ENCODE assay signal across 18 cellular contexts in genomic region chr10:34890931-34891330, GRCh38.
DNase-seq lines count a peak whose midpoint lies in the region; ATAC-seq and TF ChIP-seq lines count a peak whose summit lies in the region.
"Had no signal": no experiment of that assay in that cellular context is flagged by ENCODE, and none has a peak within 500 bp of the region (broad histone marks: within the 10 kb centered on the region; RNA-seq: fewer than 3 reads in every experiment).

No MANE protein-coding gene starts in this region.

- no peak overlapping the region for H2BK120ac ChIP-seq in neuronal stem cell (ENCODE audit: low read depth, low read length)

- H3K36me3 ChIP-seq in Loucy (ENCODE audit: insufficient read depth, low read length) (no peaks in the 10 kb centered on the region), neuronal stem cell (replicated peaks in 1 of 2; ENCODE audit: control insufficient read depth in 2 of 2, insufficient read depth in 2 of 2, low read length in 2 of 2) (no peaks in the 10 kb centered on the region)

- no CpG with 5 or more reads among the region's 3 CpGs for WGBS in neuronal stem cell (ENCODE audit: extremely low coverage in 2 of 2, insufficient read length in 2 of 2, insufficient replicate concordance in 1 of 2), 2 donors

- ATAC-seq in GM18517 (IDR thresholded peaks at IDR 0.05; ENCODE audit: unreplicated experiment), result no peak
- ATAC-seq in stimulated activated naive CD8-positive, alpha-beta T cell treated with anti-CD3 and anti-CD28 coated beads, Interleukin-15, Interleukin-2, amounts not matched to agents 100 U/mL and 50 U/mL, for 24 hours, result no peak
- ATAC-seq: HCT116 had no signal

- no peak overlapping the region for H3K18ac ChIP-seq in neuronal stem cell (ENCODE audit: low read length)

- no peak overlapping the region for H2AK5ac ChIP-seq in neuronal stem cell (ENCODE audit: low read depth, low read length)

- H3K14ac ChIP-seq in neuronal stem cell (ENCODE audit: low read length), result no peak overlapping the region

- H4K91ac ChIP-seq in neuronal stem cell (ENCODE audit: low read depth, low read length, poor library complexity), result no peak overlapping the region

- H3K9ac ChIP-seq in Loucy (ENCODE audit: low read depth, low read length, poor library complexity, severe bottlenecking), result no peak overlapping the region
- no peak overlapping the region for H3K9ac ChIP-seq in neuronal stem cell (ENCODE audit: low read depth, low read length, poor library complexity)
- H3K9ac ChIP-seq: GM23248 had no signal

- H3K4me3 ChIP-seq in Loucy (ENCODE audit: low read length, poor library complexity, severe bottlenecking) (no peak overlapping the region), neuronal stem cell (ENCODE audit: low read length in 2 of 2) (no peak overlapping the region)
- H3K4me3 ChIP-seq: GM23248, PC-9 had no signal

- no peaks in the 10 kb centered on the region for H3F3A ChIP-seq in Loucy (ENCODE audit: low read depth)

- H3K27me3 ChIP-seq in Loucy (ENCODE audit: insufficient read depth, low read length, poor library complexity, severe bottlenecking), result no peaks in the 10 kb centered on the region
- peaks cover 0 to 4% (median 0%) of the 10 kb centered on the region in 3 experiments for H3K27me3 ChIP-seq in neuronal stem cell (ENCODE audit: control insufficient read depth in 3 of 3, insufficient read depth in 3 of 3, low read depth in 1 of 3, low read length in 3 of 3)

- H2BK15ac ChIP-seq in neuronal stem cell (ENCODE audit: low read length), result no peak overlapping the region

- DNase-seq in dermis blood vessel endothelial cell (peak; percentile 39), left kidney (ENCODE audit: low read depth, low spot score) (peak; percentile 57), neuronal stem cell (ENCODE audit: low spot score) (no peak), GDM1 (lab: John Stamatoyannopoulos, UW) (no peak), NCI-H1436 treated with DMSO at 0.1 percent for 48 hours (lab: John Stamatoyannopoulos, UW) (no peak)
- no peak for DNase-seq in stimulated activated naive CD8-positive, alpha-beta T cell treated with anti-CD3 and anti-CD28 coated beads, Interleukin-15, Interleukin-2, amounts not matched to agents 100 U/mL and 50 U/mL, for 24 hours
- DNase-seq: DMS79 treated with DMSO at 0.1 percent for 48 hours, GM23248, NCI-H1105, NCI-H1694, NCI-H2081 treated with DMSO at 0.1 percent for 48 hours, NCI-H510A, NCI-H774, PC-9 had no signal

- TF ChIP-seq CTCF in Loucy (conservative IDR thresholded peaks at IDR 0.05; ENCODE audit: low read length), result no peak

- H3K79me2 ChIP-seq in Loucy (ENCODE audit: insufficient read depth, low read length), result no peaks in the 10 kb centered on the region

- no peak overlapping the region for H3K23ac ChIP-seq in neuronal stem cell (ENCODE audit: low read depth, low read length, poor library complexity)

- no peak overlapping the region for H3K4ac ChIP-seq in neuronal stem cell (ENCODE audit: low read length)

- no peaks in the 10 kb centered on the region for H3K9me3 ChIP-seq in Loucy (ENCODE audit: insufficient read depth, low read depth, low read length)
- H3K9me3 ChIP-seq in neuronal stem cell (replicated peaks in 1 of 2; ENCODE audit: control insufficient read depth in 2 of 2, insufficient read depth in 1 of 2, low read depth in 1 of 2, low read length in 2 of 2), result no peaks in the 10 kb centered on the region

- no peak overlapping the region for H2BK12ac ChIP-seq in neuronal stem cell (ENCODE audit: low read length)

- no peaks in the 10 kb centered on the region for H3K79me1 ChIP-seq in neuronal stem cell (ENCODE audit: low read depth, low read length)

- no peak overlapping the region for H2BK5ac ChIP-seq in neuronal stem cell (ENCODE audit: low read length)

- H4K8ac ChIP-seq in neuronal stem cell (ENCODE audit: low read depth, low read length), result no peak overlapping the region

- no peak overlapping the region for H3K27ac ChIP-seq in neuronal stem cell (replicated peaks; ENCODE audit: low read length)
- H3K27ac ChIP-seq: GM23248, PC-9, RWPE1 had no signal

- peak overlapping the region; percentile 15; the same call in 1 of the 2 replicates for H2AFZ ChIP-seq in Loucy (ENCODE audit: low read length)
- H2AFZ ChIP-seq in neuronal stem cell (ENCODE audit: low read length), result peak overlapping the region; percentile 75
- H2AFZ ChIP-seq: GM23248, PC-9 had no signal

- no peaks in the 10 kb centered on the region for H3K9me2 ChIP-seq in Loucy (replicated peaks; ENCODE audit: low read depth, low read length)

- no peaks in the 10 kb centered on the region for H4K20me1 ChIP-seq in Loucy (ENCODE audit: insufficient read depth, low read length, poor library complexity, severe bottlenecking)

- peaks cover 7% of the 10 kb centered on the region for H3K4me1 ChIP-seq in Loucy (ENCODE audit: insufficient read depth, low read length, poor library complexity, severe bottlenecking)
- H3K4me1 ChIP-seq in neuronal stem cell (ENCODE audit: control insufficient read depth in 2 of 2, insufficient read depth in 1 of 2, low read depth in 1 of 2, low read length in 2 of 2), result peaks cover 0 to 6% of the 10 kb centered on the region in 2 donors

- H3K4me2 ChIP-seq in Loucy (ENCODE audit: low read depth, low read length, poor library complexity, severe bottlenecking) (no peak overlapping the region), neuronal stem cell (ENCODE audit: insufficient read depth, low read length, poor library complexity, severe bottlenecking) (no peak overlapping the region)
- H3K4me2 ChIP-seq: PC-9 had no signal

Comparison
In these comparisons a context has a peak if more than half of its experiments do, and no peak if none do; other contexts are left out.
1. DNase-seq: peak in dermis blood vessel endothelial cell (single experiment) and left kidney (single experiment); none in neuronal stem cell (single experiment), GDM1 (single experiment), stimulated activated naive CD8-positive, alpha-beta T cell treated with anti-CD3 and anti-CD28 coated beads, Interleukin-15, Interleukin-2, amounts not matched to agents 100 U/mL and 50 U/mL, for 24 hours (single experiment) and NCI-H1436 treated with DMSO at 0.1 percent for 48 hours (single experiment).